8 cellular contexts compared by ENCODE assay signal in the genomic region with DNA sequence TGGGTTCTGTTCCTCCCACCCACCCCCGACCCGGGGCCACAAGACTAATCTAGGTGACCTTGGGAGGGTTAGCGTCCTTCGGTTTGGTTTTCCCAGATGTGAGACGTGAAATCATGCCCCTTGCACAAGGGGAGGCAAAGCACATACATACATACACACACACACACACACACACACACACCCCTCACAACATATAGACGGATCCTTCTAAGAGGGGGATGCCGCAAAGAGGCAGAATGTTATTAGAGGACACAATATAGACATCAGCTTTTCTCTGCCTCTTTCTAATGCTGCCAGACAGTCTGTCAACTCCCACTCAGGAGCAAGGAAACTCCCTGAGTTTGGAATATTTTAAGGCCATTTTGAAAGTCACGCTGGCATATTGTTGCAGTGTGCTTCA. TPM values are rescaled to one million over a fixed set of nuclear protein-coding genes. Genes with fewer than 3 reads are reported as not detected.
DNase-seq lines count a peak whose midpoint lies in the region; ATAC-seq and TF ChIP-seq lines count a peak whose summit lies in the region.

No MANE protein-coding gene starts in this region.

- TF ChIP-seq EP300 in transverse colon (IDR thresholded peaks at IDR 0.05; ENCODE audit: low read depth): no peak

- ATAC-seq in left lung (no peak), GM21737 (IDR thresholded peaks at IDR 0.05; ENCODE audit: unreplicated experiment) (no peak), GM18511 (IDR thresholded peaks at IDR 0.05; ENCODE audit: unreplicated experiment) (no peak)

- H3K27ac ChIP-seq in ascending aorta (peak overlapping the region; percentile 94 to 96), left lung (peak overlapping the region; percentile 91 to 96), transverse colon (peak overlapping the region; percentile 86 to 95 (median 90))

- 18 to 25% methylated on average over 7 to 8 of the region's 8 CpGs for WGBS in transverse colon (ENCODE audit: low coverage in 1 of 2), 2 donors

- intact Hi-C loops in ascending aorta (cut with DNase I) (loop anchor here (5.0 to 10.0 kb wide), 7 partner anchors 67 to 879 kb away; a partner anchor contains a TSS), left lung (cut with DNase I) (no loop called here), transverse colon (cut with DNase I; ENCODE audit: low total_unique reads) (no loop called here)

- H3K4me1 ChIP-seq in ascending aorta (peaks cover 8 to 14% of the 10 kb centered on the region in 2 donors), left lung (peaks cover 5 to 27% of the 10 kb centered on the region in 2 donors), transverse colon (peaks cover 0 to 12% (median 0%) of the 10 kb centered on the region in 4 donors)

- DNase-seq in activated T-cell treated with anti-CD3 and anti-CD28 coated beads, Interleukin-2, amount 50 U/mL, for 24 hours: no peak
- DNase-seq in activated T-cell treated with anti-CD3 and anti-CD28 coated beads, Interleukin-2, amount 50 U/mL, for 1 hour: no peak
- no peak for DNase-seq in ascending aorta (ENCODE audit: low spot score in 2 of 2)
- DNase-seq in left lung: no peak
- no peak for DNase-seq in transverse colon
- no peak for DNase-seq in 8988T

- no peak for TF ChIP-seq POLR2A in transverse colon (IDR thresholded peaks at IDR 0.05)

- peaks cover 51% of the 10 kb centered on the region for H3K4me1 Mint-ChIP-seq in activated T-cell treated with anti-CD3 and anti-CD28 coated beads, Interleukin-2, amount 50 U/mL, for 24 hours (ENCODE audit: low read depth)

- H3K36me3 ChIP-seq in ascending aorta: no peaks in the 10 kb centered on the region
- no peaks in the 10 kb centered on the region for H3K36me3 ChIP-seq in left lung
- no peaks in the 10 kb centered on the region for H3K36me3 ChIP-seq in transverse colon

- no peaks in the 10 kb centered on the region for H3K9me3 Mint-ChIP-seq in activated T-cell treated with anti-CD3 and anti-CD28 coated beads, Interleukin-2, amount 50 U/mL, for 24 hours

- H3K36me3 Mint-ChIP-seq in activated T-cell treated with anti-CD3 and anti-CD28 coated beads, Interleukin-2, amount 50 U/mL, for 24 hours (ENCODE audit: low read depth): peaks cover 7% of the 10 kb centered on the region

- peak overlapping the region; percentile 55 for H3K27ac Mint-ChIP-seq in activated T-cell treated with anti-CD3 and anti-CD28 coated beads, Interleukin-2, amount 50 U/mL, for 24 hours

- peak overlapping the region; percentile 90 for H3K4me3 Mint-ChIP-seq in activated T-cell treated with anti-CD3 and anti-CD28 coated beads, Interleukin-2, amount 50 U/mL, for 24 hours

- no peak for TF ChIP-seq CTCF in ascending aorta (IDR thresholded peaks at IDR 0.05)
- TF ChIP-seq CTCF in left lung (IDR thresholded peaks at IDR 0.05): no peak
- no peak for TF ChIP-seq CTCF in transverse colon (IDR thresholded peaks at IDR 0.05)

- H3K9me3 ChIP-seq in ascending aorta: no peaks in the 10 kb centered on the region
- H3K9me3 ChIP-seq in left lung: no peaks in the 10 kb centered on the region
- no peaks in the 10 kb centered on the region for H3K9me3 ChIP-seq in transverse colon

- H3K27me3 ChIP-seq in ascending aorta (no peaks in the 10 kb centered on the region), left lung (peaks cover 0 to 33% of the 10 kb centered on the region in 2 donors), transverse colon (peaks cover 48% of the 10 kb centered on the region)

- no peaks in the 10 kb centered on the region for H3K27me3 Mint-ChIP-seq in activated T-cell treated with anti-CD3 and anti-CD28 coated beads, Interleukin-2, amount 50 U/mL, for 24 hours

- in situ Hi-C loops in transverse colon (cut with MboI; ENCODE audit: low pct_ligation_motif_present in 1 of 4, low pct_unique_long_range_greater_than_20kb in 1 of 4, low sequenced_read_pairs in 3 of 4): no loop called here

- peak overlapping the region; percentile 87 to 93 for H3K4me3 ChIP-seq in ascending aorta
- peak overlapping the region; percentile 66 to 82 for H3K4me3 ChIP-seq in left lung
- H3K4me3 ChIP-seq in transverse colon: peak overlapping the region; percentile 58 to 88 (median 66)

RNA-seq across cellular contexts. Expression of a gene that starts 0.6 kb away (rescaled TPM):
- total RNA-seq in ascending aorta: 51.1 TPM
- total RNA-seq in left lung: 100 to 1,000 TPM in 1 of 2 donors, 10 to 100 TPM in 1; 91.7 to 119 TPM
- total RNA-seq in transverse colon: 10 to 100 TPM; 13.5 to 31.6 (median 23.0) TPM
